1 cellular context compared by ENCODE assay signal in the genomic region with DNA sequence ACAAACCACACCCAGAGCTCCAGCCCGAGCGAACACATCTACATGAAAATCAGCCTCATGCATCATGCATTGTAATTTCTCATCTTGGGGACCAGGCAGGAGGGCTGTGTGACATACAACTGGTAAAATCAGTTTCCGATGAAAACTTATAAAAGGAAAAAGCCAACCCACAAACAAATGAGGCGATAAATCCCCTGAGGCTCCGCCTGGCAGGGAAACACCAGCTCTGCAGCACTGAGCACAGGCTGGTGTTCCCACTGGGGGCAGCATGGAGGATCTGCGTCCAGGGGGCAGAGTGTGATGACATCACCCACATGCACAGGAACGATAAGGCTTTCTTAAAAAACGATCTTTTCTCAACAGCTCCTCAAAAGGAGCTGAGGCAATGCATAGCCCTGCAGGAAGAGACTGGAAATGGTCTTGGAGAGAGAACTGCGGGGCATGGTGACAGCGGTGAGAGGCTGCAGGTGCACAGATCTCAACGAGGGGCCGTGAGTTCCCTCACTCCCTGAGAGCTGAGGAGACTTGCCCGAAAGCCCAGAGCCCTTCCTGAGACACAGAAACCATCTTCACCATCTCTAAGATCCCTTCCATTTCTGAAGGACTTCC.
TF ChIP-seq lines count a peak whose summit lies in the region.

No MANE protein-coding gene starts in this region.

TF ChIP-seq in Ishikawa, 13 proteins besides CTCF, POLR2A, EP300 and RAD21 (continued from another document):
- TF ChIP-seq, protein P1, sequence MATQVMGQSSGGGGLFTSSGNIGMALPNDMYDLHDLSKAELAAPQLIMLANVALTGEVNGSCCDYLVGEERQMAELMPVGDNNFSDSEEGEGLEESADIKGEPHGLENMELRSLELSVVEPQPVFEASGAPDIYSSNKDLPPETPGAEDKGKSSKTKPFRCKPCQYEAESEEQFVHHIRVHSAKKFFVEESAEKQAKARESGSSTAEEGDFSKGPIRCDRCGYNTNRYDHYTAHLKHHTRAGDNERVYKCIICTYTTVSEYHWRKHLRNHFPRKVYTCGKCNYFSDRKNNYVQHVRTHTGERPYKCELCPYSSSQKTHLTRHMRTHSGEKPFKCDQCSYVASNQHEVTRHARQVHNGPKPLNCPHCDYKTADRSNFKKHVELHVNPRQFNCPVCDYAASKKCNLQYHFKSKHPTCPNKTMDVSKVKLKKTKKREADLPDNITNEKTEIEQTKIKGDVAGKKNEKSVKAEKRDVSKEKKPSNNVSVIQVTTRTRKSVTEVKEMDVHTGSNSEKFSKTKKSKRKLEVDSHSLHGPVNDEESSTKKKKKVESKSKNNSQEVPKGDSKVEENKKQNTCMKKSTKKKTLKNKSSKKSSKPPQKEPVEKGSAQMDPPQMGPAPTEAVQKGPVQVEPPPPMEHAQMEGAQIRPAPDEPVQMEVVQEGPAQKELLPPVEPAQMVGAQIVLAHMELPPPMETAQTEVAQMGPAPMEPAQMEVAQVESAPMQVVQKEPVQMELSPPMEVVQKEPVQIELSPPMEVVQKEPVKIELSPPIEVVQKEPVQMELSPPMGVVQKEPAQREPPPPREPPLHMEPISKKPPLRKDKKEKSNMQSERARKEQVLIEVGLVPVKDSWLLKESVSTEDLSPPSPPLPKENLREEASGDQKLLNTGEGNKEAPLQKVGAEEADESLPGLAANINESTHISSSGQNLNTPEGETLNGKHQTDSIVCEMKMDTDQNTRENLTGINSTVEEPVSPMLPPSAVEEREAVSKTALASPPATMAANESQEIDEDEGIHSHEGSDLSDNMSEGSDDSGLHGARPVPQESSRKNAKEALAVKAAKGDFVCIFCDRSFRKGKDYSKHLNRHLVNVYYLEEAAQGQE (IDR thresholded peaks at IDR 0.05; ENCODE audit: low read depth): no peak
- TF ChIP-seq YY1 (IDR thresholded peaks at IDR 0.05; ENCODE audit: low read depth): 0 out of 2 replicates have a peak, but pooled peaks have one; percentile 11
